In the genomic region with DNA sequence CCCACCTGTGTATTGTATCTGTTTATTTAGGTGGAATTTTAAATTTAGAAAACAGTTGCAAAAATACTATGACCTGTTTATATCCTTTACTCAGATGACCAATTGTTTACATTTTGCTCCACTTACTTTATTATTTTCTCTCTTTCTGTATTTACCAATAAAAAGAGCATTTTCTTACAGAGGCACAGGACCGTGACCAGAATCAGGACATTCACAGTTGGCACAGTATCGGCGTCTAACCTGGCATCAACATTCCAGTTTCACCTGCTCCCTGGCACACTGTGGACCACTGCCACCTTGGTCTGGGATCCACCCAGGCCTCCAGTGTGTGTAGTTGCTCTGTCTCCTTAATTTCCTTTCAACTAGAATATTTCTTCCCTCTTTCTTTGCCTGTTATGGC, we compare ENCODE assay signal across 3 cellular contexts. TPM values are rescaled to one million over a fixed set of nuclear protein-coding genes. Genes with fewer than 3 reads are reported as not detected.
"Had no signal": no experiment of that assay in that cellular context is flagged by ENCODE, and none has a peak within 500 bp of the region (broad histone marks: within the 10 kb centered on the region; RNA-seq: fewer than 3 reads in every experiment).

No MANE protein-coding gene starts in this region.

RNA-seq across cellular contexts. Expression of a gene that starts 39.9 kb away (rescaled TPM):
- total RNA-seq: GM23248, GM23338, HFFc6 had no signal
- polyA plus RNA-seq: GM23248, GM23338 had no signal
